ENCODE assay signal across 8 cellular contexts in genomic region chr5:88666761-88667186, GRCh38.
A peak's percentile ranks its signal among the peaks of the same experiment; 100 is the strongest.
DNase-seq lines count a peak whose midpoint lies in the region; ATAC-seq lines count a peak whose summit lies in the region.

No MANE protein-coding gene starts in this region.

- no peaks in the 10 kb centered on the region for H3K36me3 ChIP-seq in BLaER1 treated with 17β-estradiol and CSF1 and Interleukin-3, amounts not matched to agents 10 nM and 100 nM
- H3K36me3 ChIP-seq in mesenchymal stem cell (ENCODE audit: control insufficient read depth in 1 of 2, insufficient read depth in 2 of 2, low read depth in 1 of 2, low read length in 2 of 2), result no peaks in the 10 kb centered on the region

- H2BK15ac ChIP-seq in mesenchymal stem cell (ENCODE audit: low read depth, poor library complexity, severe bottlenecking), result no peak overlapping the region

- H3K14ac ChIP-seq in mesenchymal stem cell (ENCODE audit: low read length in 2 of 2), result no peak overlapping the region

- H3K9me3 ChIP-seq in BLaER1 treated with 17β-estradiol and CSF1 and Interleukin-3, amounts not matched to agents 10 nM and 100 nM (replicated peaks in 1 of 11), result peaks cover 0 to 8% (median 1%) of the 10 kb centered on the region in 11 experiments; a peak in 8 of 22 replicates
- H3K9me3 ChIP-seq in mesenchymal stem cell (ENCODE audit: control insufficient read depth, low read length), result no peaks in the 10 kb centered on the region

- H2AK5ac ChIP-seq in mesenchymal stem cell (ENCODE audit: low read length, severe bottlenecking), result no peak overlapping the region

- H4K91ac ChIP-seq in mesenchymal stem cell (ENCODE audit: low read length), result no peak overlapping the region

- H3K4me2 ChIP-seq in BLaER1 treated with 17β-estradiol and CSF1 and Interleukin-3, amounts not matched to agents 10 nM and 100 nM, result peak overlapping the region; percentile 28 to 91 (median 51); a peak in 19 of 22 replicates
- peak overlapping the region; percentile 54 for H3K4me2 ChIP-seq in mesenchymal stem cell (ENCODE audit: low read length, poor library complexity, severe bottlenecking)

- H2BK12ac ChIP-seq in mesenchymal stem cell (ENCODE audit: low read length in 2 of 2), result no peak overlapping the region

- no peak overlapping the region for H3K23ac ChIP-seq in mesenchymal stem cell (ENCODE audit: low read length in 2 of 2)

- H4K20me1 ChIP-seq in BLaER1 treated with 17β-estradiol and CSF1 and Interleukin-3, amounts not matched to agents 10 nM and 100 nM, result peaks cover 0 to 84% (median 33%) of the 10 kb centered on the region in 11 experiments; a peak in 17 of 22 replicates

- ATAC-seq in GM19463 (IDR thresholded peaks at IDR 0.05; ENCODE audit: unreplicated experiment) (peak; percentile 35), HG03565 (IDR thresholded peaks at IDR 0.05; ENCODE audit: unreplicated experiment) (peak; percentile 40)

- no peak overlapping the region for H2BK5ac ChIP-seq in mesenchymal stem cell (ENCODE audit: low read depth, low read length, poor library complexity, severe bottlenecking)

- peaks cover 100% of the 10 kb centered on the region in 11 experiments for H3K27me3 ChIP-seq in BLaER1 treated with 17β-estradiol and CSF1 and Interleukin-3, amounts not matched to agents 10 nM and 100 nM
- H3K27me3 ChIP-seq in mesenchymal stem cell (ENCODE audit: control insufficient read depth in 1 of 2, insufficient read depth in 1 of 2, low read length in 2 of 2), result peaks cover 75 to 100% of the 10 kb centered on the region in 2 experiments

- H2BK120ac ChIP-seq in mesenchymal stem cell (ENCODE audit: low read depth, low read length), result no peak overlapping the region

- H3K27ac ChIP-seq in BLaER1 treated with 17β-estradiol and CSF1 and Interleukin-3, amounts not matched to agents 10 nM and 100 nM, result no peak overlapping the region
- H3K27ac ChIP-seq in angular gyrus (ENCODE audit: low read depth, low read length) (peak overlapping the region; percentile 87), mesenchymal stem cell (ENCODE audit: low read length, poor library complexity, severe bottlenecking) (no peak overlapping the region)

- no peak overlapping the region for H2AFZ ChIP-seq in mesenchymal stem cell (ENCODE audit: low read depth, low read length)

- H3K4me3 ChIP-seq in BLaER1 treated with 17β-estradiol and CSF1 and Interleukin-3, amounts not matched to agents 10 nM and 100 nM, result peak overlapping the region in 8 of 10 experiments; percentile 19 to 52 (median 38); a peak in 10 of 20 replicates
- peak overlapping the region in 1 of 2 experiments; percentile 84 for H3K4me3 ChIP-seq in mesenchymal stem cell (ENCODE audit: insufficient read depth in 1 of 2, low read depth in 1 of 2, low read length in 2 of 2)

- DNase-seq in mesenchymal stem cell (peak; percentile 56), NCI-H446 treated with DMSO at 0.1 percent for 48 hours (lab: John Stamatoyannopoulos, UW) (no peak), HT-29 (ENCODE audit: low spot score) (no peak)
- no peak for DNase-seq in activated CD4-positive, CD25-positive, alpha-beta regulatory T cell treated with anti-CD3 and anti-CD28 coated beads, Interleukin-2, amount 50 U/mL, for 72 hours

- H3K79me1 ChIP-seq in mesenchymal stem cell (replicated peaks; ENCODE audit: low read length, poor library complexity, severe bottlenecking), result no peaks in the 10 kb centered on the region

- no peak overlapping the region for H4K8ac ChIP-seq in mesenchymal stem cell (ENCODE audit: low read length)

- 2% methylated on average over 16 of the region's 16 CpGs for WGBS in mesenchymal stem cell

- no peak overlapping the region for H3K18ac ChIP-seq in mesenchymal stem cell (ENCODE audit: low read depth in 1 of 2, low read length in 2 of 2)

- no peak overlapping the region for H3K9ac ChIP-seq in BLaER1 treated with 17β-estradiol and CSF1 and Interleukin-3, amounts not matched to agents 10 nM and 100 nM
- peak overlapping the region; percentile 68 for H3K9ac ChIP-seq in mesenchymal stem cell (ENCODE audit: low read length)

- no peak overlapping the region for H3K4ac ChIP-seq in mesenchymal stem cell (ENCODE audit: low read depth in 1 of 2, low read length in 2 of 2)

- H3K4me1 ChIP-seq in BLaER1 treated with 17β-estradiol and CSF1 and Interleukin-3, amounts not matched to agents 10 nM and 100 nM, result peaks cover 0 to 16% (median 0%) of the 10 kb centered on the region in 10 experiments; a peak in 6 of 20 replicates
- peaks cover 3% of the 10 kb centered on the region for H3K4me1 ChIP-seq in mesenchymal stem cell (ENCODE audit: control insufficient read depth, insufficient read depth, low read depth, low read length)
